Comparison of ENCODE assay signal across 22 cellular contexts in the genomic region with DNA sequence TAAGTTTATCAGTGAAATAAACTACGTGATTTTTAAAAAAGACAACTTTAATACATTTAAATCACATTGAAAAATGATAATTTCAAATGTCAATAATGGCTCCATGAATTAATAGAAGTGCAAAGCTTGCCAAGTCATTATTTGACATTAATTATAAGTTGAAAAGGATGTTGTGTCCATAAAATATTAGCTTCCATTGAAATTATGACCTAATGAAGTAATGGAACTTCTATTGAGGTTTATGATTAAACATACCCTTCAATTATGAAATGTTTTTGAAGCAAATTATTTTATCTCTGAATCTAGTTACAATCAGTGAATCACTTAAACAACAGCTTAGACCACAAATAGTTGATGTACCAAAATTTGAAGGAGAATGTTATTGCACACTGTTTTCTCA.
"Had no signal": no experiment of that assay in that cellular context is flagged by ENCODE, and none has a peak within 500 bp of the region (broad histone marks: within the 10 kb centered on the region; RNA-seq: fewer than 3 reads in every experiment).

No MANE protein-coding gene starts in this region.

- DNase-seq: dermis blood vessel endothelial cell; dorsolateral prefrontal cortex; effector CD4-positive, alpha-beta T cell; effector memory CD4-positive, alpha-beta T cell; foreskin keratinocyte; heart left ventricle; hypothalamus; immature natural killer cell; islet precursor cell; kidney; kidney glomerular epithelial cell; left colon; left ventricle myocardium superior; lower lobe of right lung; mucosa of descending colon; naive B cell had no signal

- H3K79me2 ChIP-seq: hepatocyte had no signal

- H3K4me3 ChIP-seq: coronary artery, dorsolateral prefrontal cortex, esophagus muscularis mucosa, gastroesophageal sphincter, heart left ventricle, hepatocyte, lower lobe of right lung, mucosa of descending colon had no signal

- H3K36me3 ChIP-seq: esophagus muscularis mucosa, gastroesophageal sphincter, heart left ventricle, lower lobe of right lung had no signal

- FAIRE-seq: endothelial cell of umbilical vein had no signal

- H3K9me3 ChIP-seq: esophagus muscularis mucosa, gastroesophageal sphincter, heart left ventricle, lower lobe of right lung had no signal

- H3K27ac ChIP-seq: coronary artery, dorsolateral prefrontal cortex, esophagus muscularis mucosa, foreskin keratinocyte, gastroesophageal sphincter, heart left ventricle, hepatocyte, lower lobe of right lung had no signal

- H3K4me2 ChIP-seq: hepatocyte had no signal

- H3K27me3 ChIP-seq: dorsolateral prefrontal cortex, esophagus muscularis mucosa, foreskin keratinocyte, gastroesophageal sphincter, heart left ventricle, hepatocyte had no signal

- H2AFZ ChIP-seq: hepatocyte had no signal

- ATAC-seq: foreskin keratinocyte, gastroesophageal sphincter, heart left ventricle, left colon, left lobe of liver, left ventricle myocardium superior, lower lobe of right lung, mucosa of descending colon had no signal
